ENCODE assay signal across 28 cellular contexts in the genomic region with DNA sequence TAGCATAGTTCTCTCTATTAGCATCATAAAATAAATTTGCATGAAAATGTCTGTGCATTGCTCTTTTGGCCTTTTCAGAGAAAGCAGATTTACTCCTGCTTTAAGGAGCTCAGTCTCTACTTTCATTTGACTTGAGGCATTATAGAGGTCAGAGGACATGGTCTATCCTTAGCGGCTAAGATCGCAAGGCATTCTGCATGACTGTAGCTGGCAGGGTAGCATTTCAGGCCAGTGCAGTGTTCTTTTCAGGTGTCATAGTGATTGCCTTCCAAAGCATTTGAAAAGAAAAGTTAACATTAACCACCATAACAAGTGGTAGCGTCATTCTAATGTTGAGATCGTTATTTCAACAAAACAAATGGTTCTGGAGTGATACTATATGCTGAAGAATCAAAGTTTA.
"Had no signal": no experiment of that assay in that cellular context is flagged by ENCODE, and none has a peak within 500 bp of the region (broad histone marks: within the 10 kb centered on the region; RNA-seq: fewer than 3 reads in every experiment).

No MANE protein-coding gene starts in this region.

- H3K4me1 ChIP-seq: ascending aorta, breast epithelium had no signal

- H3K9me3 ChIP-seq: ascending aorta, breast epithelium had no signal

- H3K36me3 Mint-ChIP-seq: activated naive CD4-positive, alpha-beta T cell treated with anti-CD3 and anti-CD28 coated beads, Interleukin-2, amount 10 ng/mL, durations not matched to agents 7 days and 5 days; activated naive CD4-positive, alpha-beta T cell treated with anti-CD3 and anti-CD28 coated beads, Interleukin-2, amount 50 U/mL, for 72 hours; activated naive CD8-positive, alpha-beta T cell treated with anti-CD3 and anti-CD28 coated beads, Interleukin-2, amount 10 ng/mL, durations not matched to agents 7 days and 5 days had no signal

- H3K27ac ChIP-seq: ascending aorta, breast epithelium, coronary artery had no signal

- ATAC-seq: activated naive CD4-positive, alpha-beta T cell treated with anti-CD3 and anti-CD28 coated beads, Interleukin-2, amount 50 U/mL, for 72 hours; activated T-cell treated with anti-CD3 and anti-CD28 coated beads, Interleukin-2, amount 50 U/mL, for 72 hours; esophagus mucosa had no signal

- H3K4me3 ChIP-seq: ascending aorta, breast epithelium, coronary artery, dorsolateral prefrontal cortex had no signal

- H3K9me3 Mint-ChIP-seq: activated CD4-positive, alpha-beta memory T cell treated with anti-CD3 and anti-CD28 coated beads, Interleukin-2, amount 10 ng/mL, durations not matched to agents 7 days and 5 days; activated CD4-positive, alpha-beta T cell treated with anti-CD3 and anti-CD28 coated beads, Interleukin-2, amount 10 ng/mL, durations not matched to agents 7 days and 5 days; activated naive CD4-positive, alpha-beta T cell treated with anti-CD3 and anti-CD28 coated beads, Interleukin-2, amount 10 ng/mL, durations not matched to agents 7 days and 5 days; activated naive CD4-positive, alpha-beta T cell treated with anti-CD3 and anti-CD28 coated beads, Interleukin-2, amount 50 U/mL, for 72 hours; activated naive CD8-positive, alpha-beta T cell treated with anti-CD3 and anti-CD28 coated beads, Interleukin-2, amount 10 ng/mL, durations not matched to agents 7 days and 5 days; activated T-cell treated with anti-CD3 and anti-CD28 coated beads, Interleukin-2, amount 50 U/mL, for 24 hours; activated T-cell treated with anti-CD3 and anti-CD28 coated beads, Interleukin-2, amount 50 U/mL, for 72 hours; brain; dendritic cell treated with granulocyte-macrophage colony-stimulating factor and Interleukin-4, amounts not matched to agents 40 ng/mL and 50 ng/mL, for 4 days; endodermal cell had no signal

- H3K27me3 Mint-ChIP-seq: activated CD4-positive, alpha-beta memory T cell treated with anti-CD3 and anti-CD28 coated beads, Interleukin-2, amount 10 ng/mL, durations not matched to agents 7 days and 5 days; activated CD4-positive, alpha-beta T cell treated with anti-CD3 and anti-CD28 coated beads, Interleukin-2, amount 10 ng/mL, durations not matched to agents 7 days and 5 days; activated naive CD4-positive, alpha-beta T cell treated with anti-CD3 and anti-CD28 coated beads, Interleukin-2, amount 10 ng/mL, durations not matched to agents 7 days and 5 days; brain had no signal

- H3K4me3 Mint-ChIP-seq: activated CD4-positive, alpha-beta memory T cell treated with anti-CD3 and anti-CD28 coated beads, Interleukin-2, amount 10 ng/mL, durations not matched to agents 7 days and 5 days; activated CD4-positive, alpha-beta T cell treated with anti-CD3 and anti-CD28 coated beads, Interleukin-2, amount 10 ng/mL, durations not matched to agents 7 days and 5 days; activated naive CD4-positive, alpha-beta T cell treated with anti-CD3 and anti-CD28 coated beads, Interleukin-2, amount 10 ng/mL, durations not matched to agents 7 days and 5 days; activated naive CD8-positive, alpha-beta T cell treated with anti-CD3 and anti-CD28 coated beads, Interleukin-2, amount 10 ng/mL, durations not matched to agents 7 days and 5 days; activated T-cell treated with anti-CD3 and anti-CD28 coated beads, Interleukin-2, amount 50 U/mL, for 24 hours; activated T-cell treated with anti-CD3 and anti-CD28 coated beads, Interleukin-2, amount 50 U/mL, for 72 hours; brain; central memory CD8-positive, alpha-beta T cell; dendritic cell treated with granulocyte-macrophage colony-stimulating factor and Interleukin-4, amounts not matched to agents 40 ng/mL and 50 ng/mL, for 4 days; endodermal cell had no signal

- FAIRE-seq: frontal cortex had no signal

- H3K36me3 ChIP-seq: ascending aorta, breast epithelium had no signal

- H3K4me1 Mint-ChIP-seq: activated CD4-positive, alpha-beta memory T cell treated with anti-CD3 and anti-CD28 coated beads, Interleukin-2, amount 10 ng/mL, durations not matched to agents 7 days and 5 days; activated CD4-positive, alpha-beta T cell treated with anti-CD3 and anti-CD28 coated beads, Interleukin-2, amount 10 ng/mL, durations not matched to agents 7 days and 5 days; activated naive CD4-positive, alpha-beta T cell treated with anti-CD3 and anti-CD28 coated beads, Interleukin-2, amount 10 ng/mL, durations not matched to agents 7 days and 5 days; activated naive CD8-positive, alpha-beta T cell treated with anti-CD3 and anti-CD28 coated beads, Interleukin-2, amount 10 ng/mL, durations not matched to agents 7 days and 5 days; central memory CD8-positive, alpha-beta T cell had no signal

- DNase-seq: activated CD4-positive, alpha-beta memory T cell treated with anti-CD3 and anti-CD28 coated beads, Interleukin-2, amount 10 ng/mL, durations not matched to agents 7 days and 5 days; activated CD4-positive, alpha-beta T cell treated with anti-CD3 and anti-CD28 coated beads for 1 hour; activated CD4-positive, alpha-beta T cell treated with anti-CD3 and anti-CD28 coated beads for 4 hours; activated CD4-positive, alpha-beta T cell treated with anti-CD3 and anti-CD28 coated beads, Interleukin-2, amount 10 ng/mL, durations not matched to agents 7 days and 5 days; activated CD4-positive, alpha-beta T cell treated with anti-CD3 and anti-CD28 coated beads, Interleukin-2, amount 50 U/mL, for 4 hours; activated CD8-positive, alpha-beta memory T cell treated with anti-CD3 and anti-CD28 coated beads, Interleukin-2, amount 50 U/mL, for 48 hours; activated gamma-delta T cell; activated naive CD4-positive, alpha-beta T cell; activated naive CD4-positive, alpha-beta T cell treated with anti-CD3 and anti-CD28 coated beads, Interleukin-2, amount 10 ng/mL, durations not matched to agents 7 days and 5 days; activated naive CD8-positive, alpha-beta T cell treated with anti-CD3 and anti-CD28 coated beads, Interleukin-2, amount 10 ng/mL, durations not matched to agents 7 days and 5 days; activated T-cell treated with anti-CD3 and anti-CD28 coated beads for 4 hours; activated T-cell treated with anti-CD3 and anti-CD28 coated beads, Interleukin-2, amount 50 U/mL, for 24 hours; activated T-cell treated with anti-CD3 and anti-CD28 coated beads, Interleukin-2, amount 50 U/mL, for 72 hours; dorsolateral prefrontal cortex; effector memory CD4-positive, alpha-beta T cell; endodermal cell; foreskin fibroblast; head of caudate nucleus; T-helper 2 cell had no signal

- H3K27ac Mint-ChIP-seq: activated CD4-positive, alpha-beta memory T cell treated with anti-CD3 and anti-CD28 coated beads, Interleukin-2, amount 10 ng/mL, durations not matched to agents 7 days and 5 days; activated CD4-positive, alpha-beta T cell treated with anti-CD3 and anti-CD28 coated beads, Interleukin-2, amount 10 ng/mL, durations not matched to agents 7 days and 5 days; activated naive CD4-positive, alpha-beta T cell treated with anti-CD3 and anti-CD28 coated beads, Interleukin-2, amount 10 ng/mL, durations not matched to agents 7 days and 5 days; activated naive CD4-positive, alpha-beta T cell treated with anti-CD3 and anti-CD28 coated beads, Interleukin-2, amount 50 U/mL, for 72 hours; activated naive CD8-positive, alpha-beta T cell treated with anti-CD3 and anti-CD28 coated beads, Interleukin-2, amount 10 ng/mL, durations not matched to agents 7 days and 5 days; activated T-cell treated with anti-CD3 and anti-CD28 coated beads, Interleukin-2, amount 50 U/mL, for 24 hours; activated T-cell treated with anti-CD3 and anti-CD28 coated beads, Interleukin-2, amount 50 U/mL, for 72 hours; brain; dendritic cell treated with granulocyte-macrophage colony-stimulating factor and Interleukin-4, amounts not matched to agents 40 ng/mL and 50 ng/mL, for 4 days; endodermal cell had no signal

- H3K27me3 ChIP-seq: ascending aorta, breast epithelium, dorsolateral prefrontal cortex had no signal
